25 cellular contexts compared by ENCODE assay signal in the genomic region with DNA sequence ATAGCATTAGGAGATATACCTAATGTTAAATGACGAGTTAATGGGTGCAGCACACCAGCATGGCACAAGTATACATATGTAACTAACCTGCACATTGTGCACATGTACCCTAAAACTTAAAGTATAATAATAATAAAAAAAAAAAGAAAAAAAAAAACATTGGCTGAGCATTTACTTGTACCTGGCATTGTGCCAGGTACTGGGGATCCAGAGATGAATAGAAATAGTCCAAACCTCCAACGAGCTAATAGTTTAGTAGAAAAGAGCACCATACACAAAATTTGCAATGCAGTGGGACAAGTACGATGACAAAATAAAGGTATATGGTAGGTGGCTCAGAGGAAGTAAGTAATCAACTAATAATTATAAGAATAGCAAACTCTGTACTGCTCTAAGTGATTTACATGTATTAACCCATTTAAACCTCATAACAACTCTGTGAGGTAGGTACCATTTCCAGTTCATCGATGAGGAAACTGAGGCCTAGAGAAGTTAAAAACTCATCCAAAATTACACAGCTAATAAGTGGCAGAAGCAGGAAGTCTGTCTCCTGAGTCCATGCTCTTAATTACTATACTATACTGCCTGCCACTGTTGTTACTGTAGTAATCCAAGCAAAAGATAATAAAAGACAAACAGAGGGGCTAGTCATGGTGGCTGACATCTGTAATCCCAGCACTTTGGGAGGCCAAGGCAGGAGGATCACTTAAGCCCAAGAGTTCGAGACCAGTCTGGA.
DNase-seq lines count a peak whose midpoint lies in the region; ATAC-seq and TF ChIP-seq lines count a peak whose summit lies in the region.
"Had no signal": no experiment of that assay in that cellular context is flagged by ENCODE, and none has a peak within 500 bp of the region (broad histone marks: within the 10 kb centered on the region; RNA-seq: fewer than 3 reads in every experiment).

No MANE protein-coding gene starts in this region.

- peak; percentile 38 for ATAC-seq in foreskin keratinocyte
- ATAC-seq: Panc1, T-cell had no signal

- peak overlapping the region; percentile 21 for H3K27ac Mint-ChIP-seq in neural crest cell (ENCODE audit: unreplicated experiment)
- H3K27ac Mint-ChIP-seq: T-cell had no signal

- no peaks in the 10 kb centered on the region for H3K36me3 ChIP-seq in OCI-LY3 (replicated peaks; ENCODE audit: low read depth, low read length)
- H3K36me3 ChIP-seq: BE2C, MG63 had no signal

- peaks cover 2% of the 10 kb centered on the region for H3K9me3 Mint-ChIP-seq in neural crest cell
- H3K9me3 Mint-ChIP-seq: CD4-positive, alpha-beta memory T cell; T-cell had no signal

- peaks cover 18% of the 10 kb centered on the region for H3K4me1 Mint-ChIP-seq in neural crest cell
- H3K4me1 Mint-ChIP-seq: CD4-positive, alpha-beta memory T cell; T-cell had no signal

- H3K27ac ChIP-seq in OCI-LY3 (ENCODE audit: low read length) (0 out of 2 replicates have a peak overlapping the region, but pooled peaks have one; percentile 33), foreskin keratinocyte (peak overlapping the region; percentile 36)
- H3K27ac ChIP-seq: 22Rv1, SK-N-MC had no signal

- TF ChIP-seq CTCF in OCI-LY3 (IDR thresholded peaks at IDR 0.05; ENCODE audit: low read depth, low read length) = no peak
- TF ChIP-seq CTCF in foreskin keratinocyte (conservative IDR thresholded peaks at IDR 0.05) = no peak
- no peak for TF ChIP-seq CTCF in neural crest cell (conservative IDR thresholded peaks at IDR 0.05)

- H3K9me3 ChIP-seq in OCI-LY3 (ENCODE audit: insufficient read depth, low read length) = no peaks in the 10 kb centered on the region
- H3K9me3 ChIP-seq: BE2C, MG63 had no signal

- peak overlapping the region; percentile 57 for H3K4me2 ChIP-seq in OCI-LY3 (ENCODE audit: low read length)

- H3K36me3 Mint-ChIP-seq in neural crest cell (ENCODE audit: low read depth) = peaks cover 3% of the 10 kb centered on the region
- H3K36me3 Mint-ChIP-seq: CD4-positive, alpha-beta memory T cell; T-cell had no signal

- peak; percentile 13 for DNase-seq in DMS 273 (lab: John Stamatoyannopoulos, UW; ENCODE audit: unreplicated experiment)
- DNase-seq in DMS 273 treated with DMSO at 0.1 percent for 48 hours (lab: John Stamatoyannopoulos, UW) = no peak
- no peak for DNase-seq in foreskin keratinocyte
- DNase-seq in neural crest cell (ENCODE audit: low read depth, low spot score) = no peak
- DNase-seq in activated gamma-delta T cell treated with Interleukin-2 at 50 U/mL for 16 hours = no peak
- no peak for DNase-seq in stimulated activated CD4-positive, alpha-beta T cell treated with anti-CD3 and anti-CD28 coated beads, Interleukin-2, amount 100 ng/mL, for 24 hours
- no peak for DNase-seq in NCI-H2107 (lab: John Stamatoyannopoulos, UW)
- DNase-seq: BE2C; CD4-positive, alpha-beta memory T cell; COR-L47; DMS153; DND-41; NCI-H1105 treated with DMSO at 0.1 percent for 48 hours; NCI-H146; NCI-H1930; NCI-H446; NCI-H526; NCI-H82; SHP77 treated with DMSO at 0.1 percent for 48 hours; T-cell had no signal

- no peak overlapping the region for H3K4me3 ChIP-seq in OCI-LY3 (ENCODE audit: low read length)
- H3K4me3 ChIP-seq: MG63, SK-N-MC had no signal

- H3K4me3 Mint-ChIP-seq in neural crest cell = no peak overlapping the region
- H3K4me3 Mint-ChIP-seq: CD4-positive, alpha-beta memory T cell; T-cell had no signal

- no peak overlapping the region for H2AFZ ChIP-seq in OCI-LY3 (ENCODE audit: low read depth, low read length)

- H3K9ac ChIP-seq in OCI-LY3 (ENCODE audit: low read length) = no peak overlapping the region

- H3K4me1 ChIP-seq in OCI-LY3 (ENCODE audit: low read length) (peaks cover 18% of the 10 kb centered on the region), foreskin keratinocyte (no peaks in the 10 kb centered on the region)
- H3K4me1 ChIP-seq: BE2C had no signal

- H4K20me1 ChIP-seq in OCI-LY3 (ENCODE audit: insufficient read depth, low read length) = no peaks in the 10 kb centered on the region

- peaks cover 10% of the 10 kb centered on the region; the same call in 1 of the 2 replicates for H3K27me3 ChIP-seq in OCI-LY3 (ENCODE audit: low read depth, low read length)
- no peaks in the 10 kb centered on the region for H3K27me3 ChIP-seq in foreskin keratinocyte
- H3K27me3 ChIP-seq: BE2C, MG63 had no signal

- H3K79me2 ChIP-seq in OCI-LY3 (ENCODE audit: low read length) = no peaks in the 10 kb centered on the region

- H3K27me3 Mint-ChIP-seq in neural crest cell (ENCODE audit: low read depth) = no peaks in the 10 kb centered on the region
- H3K27me3 Mint-ChIP-seq: CD4-positive, alpha-beta memory T cell had no signal
